19 cellular contexts compared by ENCODE assay signal in genomic region chr4:6196324-6196723, GRCh38. TPM values are rescaled to one million over a fixed set of nuclear protein-coding genes. Genes with fewer than 3 reads are reported as not detected.
DNase-seq lines count a peak whose midpoint lies in the region; ATAC-seq and TF ChIP-seq lines count a peak whose summit lies in the region.
"Had no signal": no experiment of that assay in that cellular context is flagged by ENCODE, and none has a peak within 500 bp of the region (broad histone marks: within the 10 kb centered on the region; RNA-seq: fewer than 3 reads in every experiment).

No MANE protein-coding gene starts in this region.

- peak; percentile 30 for DNase-seq in activated CD8-positive, alpha-beta memory T cell treated with anti-CD3 and anti-CD28 coated beads for 24 hours
- no peak for DNase-seq in activated CD8-positive, alpha-beta memory T cell treated with anti-CD3 and anti-CD28 coated beads, Interleukin-2, amount 50 U/mL, for 48 hours
- no peak for DNase-seq in central memory CD8-positive, alpha-beta T cell (ENCODE audit: low spot score in 2 of 2)
- DNase-seq in neuronal stem cell (ENCODE audit: low spot score) = no peak
- peak; percentile 15 to 53 for DNase-seq in tibial artery
- DNase-seq in activated T-cell treated with anti-CD3 and anti-CD28 coated beads, Interleukin-2, amount 50 U/mL, for 1 hour = no peak
- DNase-seq in LoVo (ENCODE audit: low spot score) = no peak
- DNase-seq: CD8-positive, alpha-beta memory T cell; GM23248; HCEC 1CT; KG1; MV-4-11; NCI-H1105 treated with DMSO at 0.1 percent for 48 hours; NCI-H2171; NK-92 treated with Interleukin-12 subunit alpha and Interleukin-12 subunit beta, amount 100 ng/mL, for 24 hours; SIG-M5 had no signal

- peak overlapping the region; percentile 99 for H3K27ac Mint-ChIP-seq in central memory CD8-positive, alpha-beta T cell (ENCODE audit: low read depth)

- no peak overlapping the region for H2BK12ac ChIP-seq in neuronal stem cell (ENCODE audit: low read length)

- H3K36me3 Mint-ChIP-seq in central memory CD8-positive, alpha-beta T cell (ENCODE audit: insufficient read depth) = peaks cover 20% of the 10 kb centered on the region

- peaks cover 62% of the 10 kb centered on the region for H3K4me1 Mint-ChIP-seq in central memory CD8-positive, alpha-beta T cell

- H3K4me1 ChIP-seq in neuronal stem cell (ENCODE audit: control insufficient read depth in 2 of 2, insufficient read depth in 1 of 2, low read depth in 1 of 2, low read length in 2 of 2) (peaks cover 3 to 15% of the 10 kb centered on the region in 2 donors), tibial artery (peaks cover 0 to 24% (median 19%) of the 10 kb centered on the region in 4 donors)

- no peak for TF ChIP-seq CTCF in tibial artery (IDR thresholded peaks at IDR 0.05)

- H3K4me2 ChIP-seq in neuronal stem cell (ENCODE audit: insufficient read depth, low read length, poor library complexity, severe bottlenecking) = no peak overlapping the region

- H3K14ac ChIP-seq in neuronal stem cell (ENCODE audit: low read length) = no peak overlapping the region

- H4K8ac ChIP-seq in neuronal stem cell (ENCODE audit: low read depth, low read length) = no peak overlapping the region

- no peak overlapping the region for H2BK15ac ChIP-seq in neuronal stem cell (ENCODE audit: low read length)

- peak overlapping the region; percentile 67 for H3K18ac ChIP-seq in neuronal stem cell (ENCODE audit: low read length)

- H3K27me3 ChIP-seq in neuronal stem cell (ENCODE audit: control insufficient read depth in 3 of 3, insufficient read depth in 3 of 3, low read depth in 1 of 3, low read length in 3 of 3) (peaks cover 0 to 65% (median 7%) of the 10 kb centered on the region in 3 experiments), tibial artery (peaks cover 0 to 79% of the 10 kb centered on the region in 2 donors)

- peaks cover 5% of the 10 kb centered on the region for H3K9me3 Mint-ChIP-seq in central memory CD8-positive, alpha-beta T cell

- H2BK120ac ChIP-seq in neuronal stem cell (ENCODE audit: low read depth, low read length) = no peak overlapping the region

- peaks cover under 1 to 2% of the 10 kb centered on the region in 2 donors for H3K9me3 ChIP-seq in neuronal stem cell (replicated peaks in 1 of 2; ENCODE audit: control insufficient read depth in 2 of 2, insufficient read depth in 1 of 2, low read depth in 1 of 2, low read length in 2 of 2)
- H3K9me3 ChIP-seq in tibial artery = peaks cover 0 to 4% (median 2%) of the 10 kb centered on the region in 3 donors

- intact Hi-C loops in tibial artery (cut with DNase I; ENCODE audit: low total_unique reads) = no loop called here

- no CpG with 5 or more reads among the region's 8 CpGs for WGBS in neuronal stem cell (ENCODE audit: extremely low coverage in 2 of 2, insufficient read length in 2 of 2, insufficient replicate concordance in 1 of 2), 2 donors

- H3K4me3 Mint-ChIP-seq in central memory CD8-positive, alpha-beta T cell = no peak overlapping the region

- no peak overlapping the region for H2AK5ac ChIP-seq in neuronal stem cell (ENCODE audit: low read depth, low read length)

- H3K27me3 Mint-ChIP-seq in central memory CD8-positive, alpha-beta T cell = no peaks in the 10 kb centered on the region

- H3K36me3 ChIP-seq in neuronal stem cell (replicated peaks in 1 of 2; ENCODE audit: control insufficient read depth in 2 of 2, insufficient read depth in 2 of 2, low read length in 2 of 2) (no peaks in the 10 kb centered on the region), tibial artery (no peaks in the 10 kb centered on the region)

- H3K4me3 ChIP-seq in neuronal stem cell (ENCODE audit: low read length in 2 of 2) (no peak overlapping the region), tibial artery (no peak overlapping the region)
- H3K4me3 ChIP-seq: GM23248 had no signal

- H4K91ac ChIP-seq in neuronal stem cell (ENCODE audit: low read depth, low read length, poor library complexity) = peak overlapping the region; percentile 58

- H3K23ac ChIP-seq in neuronal stem cell (ENCODE audit: low read depth, low read length, poor library complexity) = no peak overlapping the region

- H2BK5ac ChIP-seq in neuronal stem cell (ENCODE audit: low read length) = no peak overlapping the region

- H3K4ac ChIP-seq in neuronal stem cell (ENCODE audit: low read length) = no peak overlapping the region

- no peak overlapping the region for H3K9ac ChIP-seq in neuronal stem cell (ENCODE audit: low read depth, low read length, poor library complexity)
- H3K9ac ChIP-seq: GM23248 had no signal

- H3K27ac ChIP-seq in neuronal stem cell (replicated peaks; ENCODE audit: low read length) (no peak overlapping the region), tibial artery (no peak overlapping the region)
- H3K27ac ChIP-seq: C4-2B, GM23248 had no signal

- H2AFZ ChIP-seq in neuronal stem cell (ENCODE audit: low read length) = no peak overlapping the region
- H2AFZ ChIP-seq: GM23248 had no signal

- ATAC-seq in central memory CD8-positive, alpha-beta T cell (replicated peaks; ENCODE audit: extremely low read depth, poor library complexity, severe bottlenecking) = no peak
- ATAC-seq: Panc1 had no signal

- no peaks in the 10 kb centered on the region for H3K79me1 ChIP-seq in neuronal stem cell (ENCODE audit: low read depth, low read length)

RNA-seq across cellular contexts. Expression of gene JAKMIP1, which starts 4.0 kb away (rescaled TPM):
- 2.2 TPM for polyA plus RNA-seq in neuronal stem cell (2013, experiment 1 of 2)
- polyA plus RNA-seq in neuronal stem cell (2013, experiment 2 of 2) = 2.1 TPM
- polyA plus RNA-seq: AG04450, GM23248 had no signal

Comparison
In these comparisons a context has a peak if more than half of its experiments do, and no peak if none do; other contexts are left out.
1. DNase-seq: peak in activated CD8-positive, alpha-beta memory T cell treated with anti-CD3 and anti-CD28 coated beads for 24 hours (single experiment) and tibial artery (2 of 2); none in activated CD8-positive, alpha-beta memory T cell treated with anti-CD3 and anti-CD28 coated beads, Interleukin-2, amount 50 U/mL, for 48 hours (single experiment), central memory CD8-positive, alpha-beta T cell (0 of 2), neuronal stem cell (single experiment), activated T-cell treated with anti-CD3 and anti-CD28 coated beads, Interleukin-2, amount 50 U/mL, for 1 hour (single experiment) and LoVo (single experiment).